In genomic region chr2:178530128-178530527, GRCh38 we compare ENCODE assay signal across 15 cellular contexts. TPM values are rescaled to one million over a fixed set of nuclear protein-coding genes. Genes with fewer than 3 reads are reported as not detected.
DNase-seq lines count a peak whose midpoint lies in the region; ATAC-seq lines count a peak whose summit lies in the region.
"Had no signal": no experiment of that assay in that cellular context is flagged by ENCODE, and none has a peak within 500 bp of the region (broad histone marks: within the 10 kb centered on the region; RNA-seq: fewer than 3 reads in every experiment).

No MANE protein-coding gene starts in this region.

- no peaks in the 10 kb centered on the region for H3K9me3 Mint-ChIP-seq in activated naive CD4-positive, alpha-beta T cell treated with anti-CD3 and anti-CD28 coated beads for 36 hours
- H3K9me3 Mint-ChIP-seq in activated naive CD4-positive, alpha-beta T cell treated with anti-CD3 and anti-CD28 coated beads, Interleukin-2, amount 10 ng/mL, durations not matched to agents 7 days and 5 days: no peaks in the 10 kb centered on the region
- no peaks in the 10 kb centered on the region for H3K9me3 Mint-ChIP-seq in stimulated activated memory B cell treated with anti-CD40 and anti-IgM and Interleukin-4, amounts not matched to agents 10 μg/mL and 1 μg/mL and 100 μg/mL, for 72 hours

- H3K27ac Mint-ChIP-seq in activated naive CD4-positive, alpha-beta T cell treated with anti-CD3 and anti-CD28 coated beads for 36 hours: peak overlapping the region; percentile 9
- H3K27ac Mint-ChIP-seq in activated naive CD4-positive, alpha-beta T cell treated with anti-CD3 and anti-CD28 coated beads, Interleukin-2, amount 10 ng/mL, durations not matched to agents 7 days and 5 days: no peak overlapping the region
- peak overlapping the region; percentile 69 for H3K27ac Mint-ChIP-seq in T-helper 17 cell
- H3K27ac Mint-ChIP-seq in stimulated activated memory B cell treated with anti-CD40 and anti-IgM and Interleukin-4, amounts not matched to agents 10 μg/mL and 1 μg/mL and 100 μg/mL, for 72 hours: peak overlapping the region; percentile 94

- ATAC-seq in HG02884 (IDR thresholded peaks at IDR 0.05; ENCODE audit: unreplicated experiment) (peak; percentile 2), T-helper 17 cell (no peak), esophagus mucosa (no peak), HG03108 (IDR thresholded peaks at IDR 0.05; ENCODE audit: unreplicated experiment) (no peak)
- no peak for ATAC-seq in stimulated activated memory B cell treated with anti-CD40 and anti-IgM and Interleukin-4, amounts not matched to agents 10 μg/mL and 1 μg/mL and 100 μg/mL, for 72 hours

- CTCF ChIA-PET in activated naive CD4-positive, alpha-beta T cell treated with anti-CD3 and anti-CD28 coated beads for 36 hours (lab: Charles Lee): interaction anchor here (0.7 kb wide), 1 partner anchor 57 kb away, joined by 3 read pairs; no protein-coding TSS in a partner anchor
- CTCF ChIA-PET in activated naive CD4-positive, alpha-beta T cell treated with anti-CD3 and anti-CD28 coated beads, Interleukin-2, amount 10 ng/mL, durations not matched to agents 7 days and 5 days (lab: Charles Lee): interaction anchor here (0.8 kb wide), 1 partner anchor 232 kb away, joined by 3 read pairs; no protein-coding TSS in a partner anchor

- H3K4me3 Mint-ChIP-seq in activated naive CD4-positive, alpha-beta T cell treated with anti-CD3 and anti-CD28 coated beads for 36 hours: no peak overlapping the region
- H3K4me3 Mint-ChIP-seq in activated naive CD4-positive, alpha-beta T cell treated with anti-CD3 and anti-CD28 coated beads, Interleukin-2, amount 10 ng/mL, durations not matched to agents 7 days and 5 days: no peak overlapping the region
- H3K4me3 Mint-ChIP-seq in T-helper 17 cell: no peak overlapping the region
- peak overlapping the region; percentile 72 for H3K4me3 Mint-ChIP-seq in stimulated activated memory B cell treated with anti-CD40 and anti-IgM and Interleukin-4, amounts not matched to agents 10 μg/mL and 1 μg/mL and 100 μg/mL, for 72 hours

- DNase-seq in activated naive CD4-positive, alpha-beta T cell treated with anti-CD3 and anti-CD28 coated beads for 36 hours: no peak
- DNase-seq in activated naive CD4-positive, alpha-beta T cell treated with anti-CD3 and anti-CD28 coated beads, Interleukin-2, amount 10 ng/mL, durations not matched to agents 7 days and 5 days: no peak
- DNase-seq in T-helper 17 cell: no peak
- DNase-seq in HuH-7 (ENCODE audit: low spot score): no peak
- DNase-seq: anterior cingulate cortex, DMS 273 treated with DMSO at 0.1 percent for 48 hours, Karpas-422, NCI-H1930, NCI-H82, SHP77 treated with DMSO at 0.1 percent for 48 hours, tibial artery had no signal

- H3K27me3 Mint-ChIP-seq in activated naive CD4-positive, alpha-beta T cell treated with anti-CD3 and anti-CD28 coated beads for 36 hours (ENCODE audit: low read depth): no peaks in the 10 kb centered on the region
- no peaks in the 10 kb centered on the region for H3K27me3 Mint-ChIP-seq in activated naive CD4-positive, alpha-beta T cell treated with anti-CD3 and anti-CD28 coated beads, Interleukin-2, amount 10 ng/mL, durations not matched to agents 7 days and 5 days
- no peaks in the 10 kb centered on the region for H3K27me3 Mint-ChIP-seq in T-helper 17 cell
- H3K27me3 Mint-ChIP-seq in stimulated activated memory B cell treated with anti-CD40 and anti-IgM and Interleukin-4, amounts not matched to agents 10 μg/mL and 1 μg/mL and 100 μg/mL, for 72 hours: no peaks in the 10 kb centered on the region

- no peaks in the 10 kb centered on the region for H3K9me3 ChIP-seq in T-helper 17 cell (ENCODE audit: control insufficient read depth, low read length, poor library complexity, severe bottlenecking)
- H3K9me3 ChIP-seq: tibial artery had no signal

- peaks cover 49% of the 10 kb centered on the region for H3K4me1 Mint-ChIP-seq in activated naive CD4-positive, alpha-beta T cell treated with anti-CD3 and anti-CD28 coated beads for 36 hours (ENCODE audit: low read depth)
- H3K4me1 Mint-ChIP-seq in activated naive CD4-positive, alpha-beta T cell treated with anti-CD3 and anti-CD28 coated beads, Interleukin-2, amount 10 ng/mL, durations not matched to agents 7 days and 5 days: peaks cover 24% of the 10 kb centered on the region
- peaks cover 25% of the 10 kb centered on the region for H3K4me1 Mint-ChIP-seq in T-helper 17 cell
- H3K4me1 Mint-ChIP-seq in stimulated activated memory B cell treated with anti-CD40 and anti-IgM and Interleukin-4, amounts not matched to agents 10 μg/mL and 1 μg/mL and 100 μg/mL, for 72 hours: peaks cover 65% of the 10 kb centered on the region

- intact Hi-C loops in activated naive CD4-positive, alpha-beta T cell treated with anti-CD3 and anti-CD28 coated beads for 36 hours (cut with micrococcal nuclease): loop anchor here (1.0 to 2.0 kb wide), 4 partner anchors 9 to 79 kb away; partner anchors contain the start of genes FKBP7, PJVK and PRKRA

- peaks cover 62% of the 10 kb centered on the region for H3K36me3 Mint-ChIP-seq in activated naive CD4-positive, alpha-beta T cell treated with anti-CD3 and anti-CD28 coated beads for 36 hours (ENCODE audit: low read depth)
- H3K36me3 Mint-ChIP-seq in activated naive CD4-positive, alpha-beta T cell treated with anti-CD3 and anti-CD28 coated beads, Interleukin-2, amount 10 ng/mL, durations not matched to agents 7 days and 5 days: peaks cover 51% of the 10 kb centered on the region
- peaks cover 8% of the 10 kb centered on the region for H3K36me3 Mint-ChIP-seq in T-helper 17 cell (ENCODE audit: low read depth)
- H3K36me3 Mint-ChIP-seq in stimulated activated memory B cell treated with anti-CD40 and anti-IgM and Interleukin-4, amounts not matched to agents 10 μg/mL and 1 μg/mL and 100 μg/mL, for 72 hours: peaks cover 61% of the 10 kb centered on the region

RNA-seq across cellular contexts. Expression of gene PLEKHA3, which starts 49.9 kb away (rescaled TPM):
- 10 to 100 TPM; 19.4 to 19.8 TPM for total RNA-seq in activated naive CD4-positive, alpha-beta T cell treated with anti-CD3 and anti-CD28 coated beads for 36 hours
- total RNA-seq in T-helper 17 cell (10 to 100 TPM; 24.9 to 26.5 TPM), esophagus mucosa (10.7 TPM)

RNA-seq across cellular contexts. Expression of gene FKBP7, which starts 51.7 kb away (rescaled TPM):
- 1 to 10 TPM; 2.2 to 3.1 TPM for total RNA-seq in activated naive CD4-positive, alpha-beta T cell treated with anti-CD3 and anti-CD28 coated beads for 36 hours
- total RNA-seq in T-helper 17 cell (under 1 TPM in 1 of 2 donors, not detected in 1; 0.65 TPM), esophagus mucosa (1.00 TPM)
